8 cellular contexts compared by ENCODE assay signal in genomic region chr16:81513204-81514040, GRCh38.
A peak's percentile ranks its signal among the peaks of the same experiment; 100 is the strongest.
DNase-seq lines count a peak whose midpoint lies in the region; ATAC-seq and FAIRE-seq lines count a peak whose summit lies in the region.

No MANE protein-coding gene starts in this region.

- ATAC-seq in GM21367 (IDR thresholded peaks at IDR 0.05; ENCODE audit: unreplicated experiment) (peak; percentile 18), left cardiac atrium (peak; percentile 77 to 85)

- no peak for FAIRE-seq in small intestine (lab: Jason Lieb, UNC)

- intact Hi-C loops in left cardiac atrium (cut with DNase I): no loop called here

- H3K9me3 ChIP-seq in small intestine (ENCODE audit: control insufficient read depth, low read depth): no peaks in the 10 kb centered on the region

- peaks cover 0 to 3% of the 10 kb centered on the region in 2 donors for H3K36me3 ChIP-seq in small intestine (ENCODE audit: control insufficient read depth in 2 of 2, insufficient read depth in 2 of 2, low read length in 2 of 2)

- H3K4me1 ChIP-seq in small intestine (ENCODE audit: control insufficient read depth in 2 of 2, insufficient read depth in 1 of 2, low read depth in 1 of 2, low read length in 1 of 2): peaks cover 3 to 10% of the 10 kb centered on the region in 2 donors

- 49 to 74% (median 65%) methylated on average over 21 of the region's 21 CpGs for WGBS in small intestine, 3 donors

- H3K4me3 ChIP-seq in small intestine (ENCODE audit: low read depth in 1 of 2, low read length in 2 of 2): no peak overlapping the region

- DNase-seq in NCI-H446 (lab: John Stamatoyannopoulos, UW) (peak; percentile 5 to 77), left cardiac atrium (peak; percentile 90), small intestine (peak; percentile 57), NCI-H146 (lab: John Stamatoyannopoulos, UW) (no peak), SIG-M5 (lab: John Stamatoyannopoulos, UW) (no peak), T-helper 9 cell (no peak)
- no peak for DNase-seq in activated CD4-positive, CD25-positive, alpha-beta regulatory T cell (lab: John Stamatoyannopoulos, UW)

- peak overlapping the region in 1 of 2 donors; percentile 77 for H3K27ac ChIP-seq in small intestine (ENCODE audit: low read depth in 1 of 2, low read length in 1 of 2)

- H3K27me3 ChIP-seq in small intestine (ENCODE audit: control insufficient read depth in 2 of 2, insufficient read depth in 2 of 2, low read length in 2 of 2): no peaks in the 10 kb centered on the region

Comparison
In these comparisons a context has a peak if more than half of its experiments do, and no peak if none do; other contexts are left out.
1. DNase-seq: peak in NCI-H446 (2 of 2), left cardiac atrium (single experiment) and small intestine (single experiment); none in NCI-H146 (single experiment), SIG-M5 (single experiment), activated CD4-positive, CD25-positive, alpha-beta regulatory T cell (0 of 4) and T-helper 9 cell (single experiment).